ENCODE assay signal across 10 cellular contexts in the genomic region with DNA sequence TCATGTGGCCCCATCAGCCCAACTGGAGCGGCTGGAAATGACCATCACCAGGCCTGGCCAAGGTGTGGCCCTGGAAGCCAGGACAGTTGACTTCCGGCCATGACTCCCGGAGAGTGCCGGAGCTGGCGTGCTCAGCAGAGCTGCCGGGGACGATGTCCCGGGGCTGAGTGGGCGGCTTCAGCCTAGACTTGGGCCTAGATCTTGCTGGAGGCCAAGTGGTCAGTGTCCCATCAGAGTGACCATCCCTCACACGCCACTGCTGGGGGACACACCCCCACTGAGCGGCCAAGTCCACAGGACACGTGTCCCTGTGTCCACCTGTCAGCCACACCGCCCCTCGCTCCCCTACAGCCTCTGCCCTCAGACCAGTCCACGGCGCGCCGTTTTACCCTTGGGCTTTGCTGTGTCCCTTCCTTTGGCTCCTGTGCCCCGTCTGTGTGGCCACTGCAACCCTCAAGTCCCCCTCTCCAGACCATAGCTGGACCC. TPM values are rescaled to one million over a fixed set of nuclear protein-coding genes. Genes with fewer than 3 reads are reported as not detected.
DNase-seq lines count a peak whose midpoint lies in the region; ATAC-seq and TF ChIP-seq lines count a peak whose summit lies in the region.
"Had no signal": no experiment of that assay in that cellular context is flagged by ENCODE, and none has a peak within 500 bp of the region (broad histone marks: within the 10 kb centered on the region; RNA-seq: fewer than 3 reads in every experiment).

No MANE protein-coding gene starts in this region.

- H3K79me2 ChIP-seq in ACC112 (ENCODE audit: control insufficient read depth, insufficient read depth, low read length, unreplicated experiment) (peaks cover 25% of the 10 kb centered on the region), PC-9 (ENCODE audit: low read depth) (no peaks in the 10 kb centered on the region)

- H3K4me3 Mint-ChIP-seq in endodermal cell, result no peak overlapping the region
- peak overlapping the region; percentile 63 to 84 (median 80) for H3K4me3 Mint-ChIP-seq in nephron

- peaks cover 20% of the 10 kb centered on the region for H3K4me1 ChIP-seq in ACC112 (ENCODE audit: control insufficient read depth, insufficient read depth, low read length, unreplicated experiment)
- peaks cover 4% of the 10 kb centered on the region; the same call in 1 of the 2 replicates for H3K4me1 ChIP-seq in PC-9 (replicated peaks; ENCODE audit: insufficient read depth)
- peaks cover 5% of the 10 kb centered on the region for H3K4me1 ChIP-seq in endodermal cell (ENCODE audit: control insufficient read depth, insufficient read depth, low read length)

- ATAC-seq in HG03354 (IDR thresholded peaks at IDR 0.05; ENCODE audit: poor library complexity, severe bottlenecking, unreplicated experiment), result no peak

- H3K9me3 ChIP-seq in PC-9 (ENCODE audit: insufficient read depth, low read depth) (no peaks in the 10 kb centered on the region), endodermal cell (ENCODE audit: control insufficient read depth, low read length) (no peaks in the 10 kb centered on the region)

- peaks cover 5% of the 10 kb centered on the region for H3F3A ChIP-seq in PC-9 (ENCODE audit: insufficient read depth, low read depth)

- H3K27me3 ChIP-seq in ACC112 (ENCODE audit: insufficient read depth, low read length) (no peaks in the 10 kb centered on the region), PC-9 (ENCODE audit: insufficient read depth, low read depth) (no peaks in the 10 kb centered on the region), endodermal cell (ENCODE audit: control insufficient read depth, insufficient read depth, low read length, poor library complexity, severe bottlenecking) (no peaks in the 10 kb centered on the region)

- POLR2A ChIA-PET in PC-9 (lab: Charles Lee; ENCODE audit: unreplicated experiment), result no interaction called here

- peak overlapping the region; percentile 50; the same call in 1 of the 2 replicates for H3K27ac ChIP-seq in ACC112 (ENCODE audit: low read depth, low read length)
- no peak overlapping the region for H3K27ac ChIP-seq in PC-9
- H3K27ac ChIP-seq in endodermal cell (ENCODE audit: low read depth, low read length), result peak overlapping the region; percentile 87

- H3K27ac Mint-ChIP-seq in endodermal cell (no peak overlapping the region), nephron (peak overlapping the region; percentile 51 to 74 (median 64))

- H3K36me3 ChIP-seq in ACC112 (ENCODE audit: insufficient read depth, low read length) (no peaks in the 10 kb centered on the region), PC-9 (ENCODE audit: low read depth) (no peaks in the 10 kb centered on the region), endodermal cell (ENCODE audit: control insufficient read depth, insufficient read depth, low read length) (peaks cover 6% of the 10 kb centered on the region)

- WGBS in endodermal cell (ENCODE audit: insufficient coverage in 1 of 2, insufficient read length in 1 of 2), 2 experiments, result 94 to 95% methylated on average over 18 to 19 of the region's 19 CpGs

- H3K4me2 ChIP-seq in PC-9, result peak overlapping the region; percentile 76; the same call in 1 of the 2 replicates

- no peak overlapping the region for H3K9ac ChIP-seq in endodermal cell (ENCODE audit: extremely low read depth, low read length, poor library complexity, severe bottlenecking)

- CTCF ChIA-PET in PC-9 (lab: Charles Lee), result no interaction called here

- DNase-seq in PC-9, result no peak
- peak; percentile 58 for DNase-seq in endodermal cell
- DNase-seq in AG20443 (ENCODE audit: low spot score), result no peak
- DNase-seq in NOMO-1 treated with dmso at 0.1 percent for 144 hours (lab: John Stamatoyannopoulos, UW; ENCODE audit: unreplicated experiment), result no peak
- DNase-seq in posterior cingulate gyrus, result no peak
- DNase-seq: DND-41, NCI-H2081 treated with DMSO at 0.1 percent for 48 hours had no signal

- H3K4me3 ChIP-seq in ACC112 (ENCODE audit: low read depth, low read length) (peak overlapping the region; percentile 78), PC-9 (no peak overlapping the region), endodermal cell (ENCODE audit: low read length) (no peak overlapping the region)

- H3K9me2 ChIP-seq in PC-9 (ENCODE audit: insufficient read depth), result no peaks in the 10 kb centered on the region

- H3K4me1 Mint-ChIP-seq in endodermal cell (peaks cover 12% of the 10 kb centered on the region), nephron (peaks cover 19% of the 10 kb centered on the region)

- no TSS peak for BruUV-seq in PC-9 (replicated peaks; lab: Mats Ljungman, UMichigan)

- no peak for TF ChIP-seq CTCF in PC-9 (conservative IDR thresholded peaks at IDR 0.05)
- TF ChIP-seq CTCF in endodermal cell (conservative IDR thresholded peaks at IDR 0.05), result no peak
- TF ChIP-seq CTCF in nephron (IDR thresholded peaks at IDR 0.05; ENCODE audit: unreplicated experiment in 3 of 3), result no peak

- H3K27me3 Mint-ChIP-seq in endodermal cell (ENCODE audit: insufficient read depth) (no peaks in the 10 kb centered on the region), nephron (ENCODE audit: low read depth) (no peaks in the 10 kb centered on the region)

- H2AFZ ChIP-seq in ACC112 (ENCODE audit: low read length, unreplicated experiment) (no peak overlapping the region), PC-9 (no peak overlapping the region)

- no peaks in the 10 kb centered on the region for H3K9me3 Mint-ChIP-seq in endodermal cell
- H3K9me3 Mint-ChIP-seq in nephron, result no peaks in the 10 kb centered on the region

- intact Hi-C loops in PC-9 (cut with micrococcal nuclease; ENCODE audit: unreplicated experiment), result loop anchor here (10.0 kb wide), 1 partner anchor 1234 kb away; no protein-coding TSS in a partner anchor
- intact Hi-C loops in posterior cingulate gyrus (cut with DNase I), result loop anchor here (10.0 kb wide), 1 partner anchor 124 kb away; no protein-coding TSS in a partner anchor

- H4K20me1 ChIP-seq in PC-9 (ENCODE audit: insufficient read depth), result no peaks in the 10 kb centered on the region; the same call in 1 of the 2 replicates

- H3K36me3 Mint-ChIP-seq in endodermal cell (ENCODE audit: low read depth), result peaks cover 14% of the 10 kb centered on the region
- H3K36me3 Mint-ChIP-seq in nephron (ENCODE audit: low read depth), result peaks cover 4% of the 10 kb centered on the region

RNA-seq across cellular contexts. Expression of a gene that starts 4.0 kb away (rescaled TPM):
- total RNA-seq in PC-9 (2021), result 72.1 and 97.1 TPM in 2 replicates
- total RNA-seq in endodermal cell, result 100 to 1,000 TPM; 126 to 154 TPM
- 91.8 TPM for polyA plus RNA-seq in endodermal cell (2013, experiment 1 of 2)
- 88.9 TPM for polyA plus RNA-seq in endodermal cell (2013, experiment 2 of 2)

RNA-seq across cellular contexts. Expression of a gene that starts 37.6 kb away (rescaled TPM):
- total RNA-seq in PC-9 (2021) (36.2 and 39.1 TPM in 2 replicates), endodermal cell (10 to 100 TPM; 65.4 to 79.2 TPM)
- polyA plus RNA-seq in endodermal cell (2013, experiment 1 of 2), result 39.9 TPM
- 37.7 TPM for polyA plus RNA-seq in endodermal cell (2013, experiment 2 of 2)
